In genomic region chr15:39066677-39067076, GRCh38 we compare ENCODE assay signal across 16 cellular contexts.
DNase-seq lines count a peak whose midpoint lies in the region; ATAC-seq and TF ChIP-seq lines count a peak whose summit lies in the region.
"Had no signal": no experiment of that assay in that cellular context is flagged by ENCODE, and none has a peak within 500 bp of the region (broad histone marks: within the 10 kb centered on the region; RNA-seq: fewer than 3 reads in every experiment).

No MANE protein-coding gene starts in this region.

- TF ChIP-seq CTCF in Panc1 (IDR thresholded peaks at IDR 0.05) (no peak), transverse colon (IDR thresholded peaks at IDR 0.05) (no peak)

- no peak for TF ChIP-seq EP300 in transverse colon (IDR thresholded peaks at IDR 0.05; ENCODE audit: low read depth)

- BruUV-seq in Panc1 (replicated peaks; lab: Mats Ljungman, UMichigan): no TSS peak

- no peak for TF ChIP-seq POLR2A in transverse colon (IDR thresholded peaks at IDR 0.05)

- ATAC-seq in Panc1 (no peak), GM18909 (IDR thresholded peaks at IDR 0.05; ENCODE audit: poor library complexity, unreplicated experiment) (no peak), HG02852 (IDR thresholded peaks at IDR 0.05; ENCODE audit: unreplicated experiment) (no peak)
- ATAC-seq: GM12878 had no signal

- H3K9me3 ChIP-seq in Panc1 (ENCODE audit: control insufficient read depth, insufficient read depth, low read depth, low read length) (no peaks in the 10 kb centered on the region), transverse colon (no peaks in the 10 kb centered on the region)
- H3K9me3 ChIP-seq: BLaER1 had no signal

- CTCF ChIA-PET in Panc1 (lab: Charles Lee): no interaction called here

- H3K4me1 ChIP-seq in Panc1 (ENCODE audit: control insufficient read depth, insufficient read depth, low read length) (peaks cover 3% of the 10 kb centered on the region), transverse colon (peaks cover 0 to 7% (median 0%) of the 10 kb centered on the region in 4 donors)

- intact Hi-C loops in Panc1 (cut with micrococcal nuclease; ENCODE audit: unreplicated experiment) (no loop called here), transverse colon (cut with DNase I; ENCODE audit: low total_unique reads) (no loop called here)

- H3K36me3 ChIP-seq in Panc1 (ENCODE audit: control insufficient read depth, insufficient read depth, low read length) (no peaks in the 10 kb centered on the region), transverse colon (no peaks in the 10 kb centered on the region)
- H3K36me3 ChIP-seq: BLaER1 had no signal

- H3K27me3 ChIP-seq in Panc1 (ENCODE audit: control insufficient read depth, insufficient read depth, low read length) (no peaks in the 10 kb centered on the region), transverse colon (no peaks in the 10 kb centered on the region)
- H3K27me3 ChIP-seq: BLaER1 had no signal

- POLR2A ChIA-PET in Panc1 (lab: Charles Lee): no interaction called here

- WGBS in transverse colon (ENCODE audit: low coverage in 1 of 2), 2 donors: 33 to 36% methylated on average over 3 of the region's 3 CpGs

- in situ Hi-C loops in Panc1 (cut with HindIII; ENCODE audit: low pct_unique_long_range_greater_than_20kb, low sequenced_read_pairs): no loop called here
- in situ Hi-C loops in transverse colon (cut with MboI; ENCODE audit: low pct_ligation_motif_present in 1 of 4, low pct_unique_long_range_greater_than_20kb in 1 of 4, low sequenced_read_pairs in 3 of 4): no loop called here

- peak; percentile 29 for DNase-seq in HCEC 1CT
- no peak for DNase-seq in Panc1 (ENCODE audit: low read depth, low spot score)
- DNase-seq in kidney glomerular epithelial cell (lab: John Stamatoyannopoulos, UW): peak; percentile 31
- DNase-seq in renal cortical epithelial cell (ENCODE audit: low read depth): peak; percentile 67
- no peak for DNase-seq in NCI-H187 treated with DMSO at 0.1 percent for 48 hours (lab: John Stamatoyannopoulos, UW)
- DNase-seq in transverse colon: no peak
- DNase-seq: AML-193; CD8-positive, alpha-beta memory T cell; DMS53; GOT3; H9; KBM-7 had no signal

- H3K27ac ChIP-seq in Panc1 (ENCODE audit: low read length) (peak overlapping the region; percentile 14; the same call in 1 of the 2 replicates), transverse colon (no peak overlapping the region)
- H3K27ac ChIP-seq: BLaER1 had no signal

- no peak overlapping the region for H3K4me3 ChIP-seq in Panc1 (ENCODE audit: low read depth in 2 of 2, low read length in 2 of 2)
- H3K4me3 ChIP-seq in transverse colon: no peak overlapping the region
- H3K4me3 ChIP-seq: BLaER1, GM12878 had no signal

Comparison
In these comparisons a context has a peak if more than half of its experiments do, and no peak if none do; other contexts are left out.
1. DNase-seq: peak in HCEC 1CT (single experiment), kidney glomerular epithelial cell (single experiment) and renal cortical epithelial cell (single experiment); none in Panc1 (single experiment), NCI-H187 treated with DMSO at 0.1 percent for 48 hours (single experiment) and transverse colon (single experiment).